12 cellular contexts compared by ENCODE assay signal in the genomic region with DNA sequence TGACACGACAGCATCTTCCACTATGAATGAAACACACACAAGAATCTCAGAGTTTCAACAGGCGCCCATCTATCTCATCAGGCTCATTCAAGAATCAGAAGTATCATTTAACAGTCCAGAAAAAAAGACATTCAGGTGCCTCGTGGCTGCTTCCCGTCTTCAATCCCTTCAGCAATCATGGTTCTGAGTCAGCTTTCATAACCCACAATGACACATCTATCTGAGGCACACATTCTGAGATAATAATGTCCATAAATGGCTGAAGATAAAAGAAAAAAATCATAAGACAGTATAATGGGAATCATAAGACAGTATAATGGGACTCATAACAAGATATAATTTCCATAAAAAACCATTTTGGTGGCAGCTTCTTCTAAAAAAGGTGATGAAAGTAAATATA. TPM values are rescaled to one million over a fixed set of nuclear protein-coding genes. Genes with fewer than 3 reads are reported as not detected.
DNase-seq lines count a peak whose midpoint lies in the region; ATAC-seq, FAIRE-seq and TF ChIP-seq lines count a peak whose summit lies in the region.
"Had no signal": no experiment of that assay in that cellular context is flagged by ENCODE, and none has a peak within 500 bp of the region (broad histone marks: within the 10 kb centered on the region; RNA-seq: fewer than 3 reads in every experiment).

No MANE protein-coding gene starts in this region.

- TF ChIP-seq CTCF in IMR-90 (conservative IDR thresholded peaks at IDR 0.05; ENCODE audit: low read depth, low read length) = no peak
- TF ChIP-seq CTCF in GM12878 (IDR thresholded peaks at IDR 0.05 in 2 of 3, conservative IDR thresholded peaks at IDR 0.05 in 1 of 3; ENCODE audit: control insufficient read depth in 2 of 3, extremely low read depth in 1 of 3, insufficient read depth in 1 of 3, low read depth in 3 of 3, low read length in 3 of 3) = no peak
- TF ChIP-seq CTCF in tibial nerve (IDR thresholded peaks at IDR 0.05) = no peak

- H3K14ac ChIP-seq in IMR-90 (replicated peaks; ENCODE audit: low read depth, low read length) = no peak overlapping the region

- intact Hi-C loops in activated CD4-positive, alpha-beta T cell treated with anti-CD3 and anti-CD28 coated beads for 36 hours (cut with DNase I, micrococcal nuclease) = no loop called here
- intact Hi-C loops in IMR-90 (cut with micrococcal nuclease) (no loop called here), GM12878 (cut with micrococcal nuclease; ENCODE audit: unreplicated experiment) (no loop called here)

- SMC1A ChIA-PET in GM12878 (lab: Charles Lee; ENCODE audit: uncharacterized antibody, unreplicated experiment) = interaction anchor here (1.3 kb wide), 2 partner anchors 22 to 28 kb away, joined by 3 read pairs; no protein-coding TSS in a partner anchor

- no peak for FAIRE-seq in GM12878 (lab: Jason Lieb, UNC)
- FAIRE-seq: G401.6 had no signal

- H2BK120ac ChIP-seq in IMR-90 (ENCODE audit: low read depth, low read length) = no peak overlapping the region

- no peak overlapping the region for H3K56ac ChIP-seq in IMR-90 (ENCODE audit: extremely low read depth, insufficient read depth, low read length)

- DNase-seq in activated CD4-positive, alpha-beta T cell treated with anti-CD3 and anti-CD28 coated beads for 36 hours = peak; percentile 34
- DNase-seq in activated CD4-positive, alpha-beta T cell treated with anti-CD3 and anti-CD28 coated beads, Interleukin-2, amount 50 U/mL, for 4 hours = no peak
- DNase-seq in IMR-90 = peak; percentile 90
- DNase-seq in GM12878 (ENCODE audit: low read depth, low spot score) = no peak
- DNase-seq in myocyte (ENCODE audit: low read depth) = peak; percentile 60
- no peak for DNase-seq in tibial nerve (ENCODE audit: low spot score in 2 of 2)
- DNase-seq: 8988T; effector CD4-positive, alpha-beta T cell; NCI-H1092 treated with DMSO at 0.1 percent for 48 hours had no signal

- no peak for TF ChIP-seq POLR2A in IMR-90 (IDR thresholded peaks at IDR 0.05; ENCODE audit: low read depth, low read length)
- TF ChIP-seq POLR2A in GM12878 (IDR thresholded peaks at IDR 0.05; ENCODE audit: low read depth, low read length) = no peak
- no peak for TF ChIP-seq POLR2A in tibial nerve (IDR thresholded peaks at IDR 0.05)

- no CpG with 5 or more reads among the region's 4 CpGs for whole genome bisulfite sequencing in IMR-90 (ENCODE audit: extremely low coverage in 2 of 2, insufficient read length in 1 of 2), 2 experiments
- WGBS in GM12878 (ENCODE audit: insufficient coverage, insufficient replicate concordance, low lambda C conversion rate, missing lambda C conversion rate) = 97% methylated on average over 4 of the region's 4 CpGs
- WGBS in tibial nerve, 2 donors = 82 to 84% methylated on average over 4 of the region's 4 CpGs

- peaks cover 2 to 12% of the 10 kb centered on the region in 2 experiments; a peak in 2 of 4 replicates for H3K79me1 ChIP-seq in IMR-90 (ENCODE audit: low read depth in 1 of 2, low read length in 2 of 2)

- no peak overlapping the region for H4K8ac ChIP-seq in IMR-90 (ENCODE audit: low read depth in 2 of 2, low read length in 2 of 2)

- no peaks in the 10 kb centered on the region for H3K36me3 ChIP-seq in IMR-90 (ENCODE audit: control insufficient read depth, insufficient read depth, low read length)
- H3K36me3 ChIP-seq in GM12878 (ENCODE audit: control insufficient read depth in 2 of 2, insufficient read depth in 2 of 2, low read length in 1 of 2) = peaks cover 4 to 18% of the 10 kb centered on the region in 2 experiments
- no peaks in the 10 kb centered on the region for H3K36me3 ChIP-seq in tibial nerve

- no TSS peak for BruUV-seq in IMR-90 (replicated peaks; lab: Mats Ljungman, UMichigan)
- no TSS peak for BruUV-seq in GM12878 (replicated peaks; lab: Mats Ljungman, UMichigan)

- H3K4me3 ChIP-seq in IMR-90 (ENCODE audit: insufficient read depth, low read depth, low read length) (no peak overlapping the region), GM12878 (no peak overlapping the region), tibial nerve (no peak overlapping the region)

- no peaks in the 10 kb centered on the region for H3K27me3 ChIP-seq in IMR-90 (ENCODE audit: control insufficient read depth, insufficient read depth, low read length)
- H3K27me3 ChIP-seq in GM12878 (replicated peaks in 1 of 2; ENCODE audit: control insufficient read depth in 2 of 2, insufficient read depth in 2 of 2, low read length in 1 of 2) = no peaks in the 10 kb centered on the region
- H3K27me3 ChIP-seq in tibial nerve = no peaks in the 10 kb centered on the region

- no peak overlapping the region for H3K4me3 Mint-ChIP-seq in activated CD4-positive, alpha-beta T cell treated with anti-CD3 and anti-CD28 coated beads for 36 hours

- no peak overlapping the region for H3K9ac ChIP-seq in IMR-90 (ENCODE audit: low read depth, low read length)
- no peak overlapping the region for H3K9ac ChIP-seq in GM12878 (ENCODE audit: control insufficient read depth, insufficient read depth, low read length)

- H3K4me1 ChIP-seq in IMR-90 (ENCODE audit: control insufficient read depth, insufficient read depth, low read length) (no peaks in the 10 kb centered on the region), GM12878 (ENCODE audit: control insufficient read depth, insufficient read depth, low read length) (peaks cover 11% of the 10 kb centered on the region), tibial nerve (no peaks in the 10 kb centered on the region)

- no peaks in the 10 kb centered on the region for H3K9me3 Mint-ChIP-seq in activated CD4-positive, alpha-beta T cell treated with anti-CD3 and anti-CD28 coated beads for 36 hours (ENCODE audit: low read depth)

- H3K4me1 Mint-ChIP-seq in activated CD4-positive, alpha-beta T cell treated with anti-CD3 and anti-CD28 coated beads for 36 hours = peaks cover 52% of the 10 kb centered on the region

- TF ChIP-seq EP300 in GM12878 (IDR thresholded peaks at IDR 0.05; ENCODE audit: borderline replicate concordance in 1 of 2, control insufficient read depth in 1 of 2, low read depth in 2 of 2, low read length in 2 of 2) (no peak), tibial nerve (IDR thresholded peaks at IDR 0.05) (no peak)

- no peak for TF ChIP-seq RAD21 in IMR-90 (IDR thresholded peaks at IDR 0.05; ENCODE audit: low read length)
- TF ChIP-seq RAD21 in GM12878 (IDR thresholded peaks at IDR 0.05; ENCODE audit: insufficient read depth, low read depth, low read length) = no peak

- no peaks in the 10 kb centered on the region for H3K9me1 ChIP-seq in IMR-90 (ENCODE audit: insufficient read depth, low read length)

- no peak overlapping the region for H3K4me2 ChIP-seq in IMR-90 (ENCODE audit: low read depth, low read length)
- no peak overlapping the region for H3K4me2 ChIP-seq in GM12878 (ENCODE audit: control insufficient read depth, insufficient read depth)

- no peak overlapping the region for H3K27ac ChIP-seq in IMR-90 (ENCODE audit: insufficient read depth, low read length)
- H3K27ac ChIP-seq in GM12878 (ENCODE audit: control insufficient read depth, insufficient read depth) = no peak overlapping the region
- no peak overlapping the region for H3K27ac ChIP-seq in tibial nerve

- dilution Hi-C loops in IMR-90 (cut with HindIII; ENCODE audit: low sequenced_read_pairs, unreplicated experiment) = no loop called here

- H2BK20ac ChIP-seq in IMR-90 (ENCODE audit: low read depth, low read length) = no peak overlapping the region

- H3K27me3 Mint-ChIP-seq in activated CD4-positive, alpha-beta T cell treated with anti-CD3 and anti-CD28 coated beads for 36 hours = no peaks in the 10 kb centered on the region

- H3K9me3 ChIP-seq in IMR-90 (ENCODE audit: control insufficient read depth, insufficient read depth, low read length) (no peaks in the 10 kb centered on the region; the same call in 1 of the 2 replicates), GM12878 (replicated peaks; ENCODE audit: control insufficient read depth, insufficient read depth, low read length) (peaks cover 1% of the 10 kb centered on the region; the same call in 1 of the 3 replicates), tibial nerve (no peaks in the 10 kb centered on the region)

- H3K36me3 Mint-ChIP-seq in activated CD4-positive, alpha-beta T cell treated with anti-CD3 and anti-CD28 coated beads for 36 hours (ENCODE audit: low read depth) = peaks cover 10% of the 10 kb centered on the region

- peak; percentile 89 for ATAC-seq in activated CD4-positive, alpha-beta T cell treated with anti-CD3 and anti-CD28 coated beads for 36 hours
- peak; percentile 71 for ATAC-seq in IMR-90 (ENCODE audit: low read depth)
- no peak for ATAC-seq in GM12878
- no peak for ATAC-seq in GM18498 (IDR thresholded peaks at IDR 0.05; ENCODE audit: unreplicated experiment)
- no peak for ATAC-seq in GM18873 (IDR thresholded peaks at IDR 0.05; ENCODE audit: low FRiP score, unreplicated experiment)

- H3K23ac ChIP-seq in IMR-90 (ENCODE audit: low read depth, low read length) = no peak overlapping the region

- RAD21 ChIA-PET in GM12878 (lab: Charles Lee; ENCODE audit: unreplicated experiment) = interaction anchor here (1.4 kb wide), 1 partner anchor 23 kb away, joined by 3 read pairs; no protein-coding TSS in a partner anchor

- H2BK15ac ChIP-seq in IMR-90 (ENCODE audit: low read depth, low read length) = no peak overlapping the region

- no peak overlapping the region for H2AFZ ChIP-seq in IMR-90 (replicated peaks; ENCODE audit: low read length, poor library complexity)
- no peak overlapping the region for H2AFZ ChIP-seq in GM12878 (ENCODE audit: control insufficient read depth, low read depth, low read length)

- H3K18ac ChIP-seq in IMR-90 (ENCODE audit: low read depth, low read length) = no peak overlapping the region

- H3K4ac ChIP-seq in IMR-90 (ENCODE audit: low read depth, low read length) = no peak overlapping the region

- POLR2A ChIA-PET in activated CD4-positive, alpha-beta T cell treated with anti-CD3 and anti-CD28 coated beads for 36 hours (lab: Charles Lee) = interaction anchor here (1.2 kb wide), 1 partner anchor 109 kb away, joined by 3 read pairs; no protein-coding TSS in a partner anchor
- POLR2A ChIA-PET in IMR-90 (lab: Charles Lee; ENCODE audit: unreplicated experiment) (no interaction called here), GM12878 (lab: Charles Lee) (interaction anchor here (1.1 kb wide), 1 partner anchor 10 kb away, joined by 3 read pairs; no protein-coding TSS in a partner anchor)

- no peaks in the 10 kb centered on the region for H4K20me1 ChIP-seq in IMR-90 (ENCODE audit: insufficient read depth, low read length)
- H4K20me1 ChIP-seq in GM12878 (ENCODE audit: control insufficient read depth, insufficient read depth) = no peaks in the 10 kb centered on the region

- in situ Hi-C loops in IMR-90 (cut with MboI; ENCODE audit: low sequenced_read_pairs) = no loop called here
- in situ Hi-C loops in GM12878 (cut with MboI) = no loop called here

- no peak overlapping the region for H2AK9ac ChIP-seq in IMR-90 (replicated peaks; ENCODE audit: low read depth, low read length, poor library complexity)

- H2BK5ac ChIP-seq in IMR-90 (ENCODE audit: low read depth, low read length, poor library complexity, severe bottlenecking) = no peak overlapping the region

- H3K27ac Mint-ChIP-seq in activated CD4-positive, alpha-beta T cell treated with anti-CD3 and anti-CD28 coated beads for 36 hours = peak overlapping the region; percentile 68

- peaks cover 93% of the 10 kb centered on the region for H3K79me2 ChIP-seq in GM12878 (ENCODE audit: control insufficient read depth, insufficient read depth, low read length)

- no peak overlapping the region for H4K5ac ChIP-seq in IMR-90 (ENCODE audit: low read depth, low read length)

- no peak overlapping the region for H4K91ac ChIP-seq in IMR-90 (ENCODE audit: insufficient read depth, low read depth, low read length)

- no peak overlapping the region for H2AK5ac ChIP-seq in IMR-90 (ENCODE audit: low read depth, low read length)

- CTCF ChIA-PET in activated CD4-positive, alpha-beta T cell treated with anti-CD3 and anti-CD28 coated beads for 36 hours (lab: Charles Lee) = interaction anchor here (0.7 to 0.8 kb wide), 3 partner anchors 11 to 117 kb away, joined by 3 read pairs; no protein-coding TSS in a partner anchor
- CTCF ChIA-PET in IMR-90 (lab: Yijun Ruan, JAX) (no interaction called here), GM12878 (lab: Yijun Ruan, JAX) (interaction anchor here (1.0 kb wide), 1 partner anchor 23 kb away, joined by 4 read pairs; no protein-coding TSS in a partner anchor)

RNA-seq across cellular contexts. Expression of gene TNIK, which starts 52.5 kb away (rescaled TPM):
- total RNA-seq in activated CD4-positive, alpha-beta T cell treated with anti-CD3 and anti-CD28 coated beads for 36 hours = 10 to 100 TPM; 28.8 to 34.2 TPM
- total RNA-seq in IMR-90 (2012; rRNA removed) (6.3 and 8.3 TPM in 2 replicates), GM12878 (2014; rRNA removed) (44.8 and 55.4 TPM in 2 replicates), GM12878 (2014; rRNA removed; fragmentation: Illumina TruSeq; extraction: Trizol) (51.6 and 52.1 TPM in 2 replicates), GM12878 (2021) (73.6 and 74.3 TPM in 2 replicates), myocyte (4.1 and 6.7 TPM in 2 replicates), tibial nerve (10 to 100 TPM in 1 of 4 donors, 1 to 10 TPM in 3; 5.4 to 11.1 (median 7.5) TPM)
- polyA plus RNA-seq in IMR-90 (2012; rRNA removed) (2.8 and 3.4 TPM in 2 replicates), GM12878 (2011; rRNA removed) (29.8 and 31.3 TPM in 2 replicates), GM12878 (2014; fragmentation: Illumina TruSeq; extraction: Trizol) (65.1 and 67.4 TPM in 2 replicates), GM12878 (2014; fragmentation: Nextera tagmentation; extraction: Ambion mirVana) (10 to 100 TPM; 13.9 to 15.9 TPM), GM12878 (2014; rRNA removed) (35.3 and 39.5 TPM in 2 replicates), GM12878 (2016; fragmentation: Nextera tagmentation; extraction: Ambion mirVana) (10 to 100 TPM; 53.5 to 63.5 TPM)
- 1.2 TPM in 2 replicates for polyA plus RNA-seq in IMR-90 (2012; cell fraction: cytosol; rRNA removed)
- polyA plus RNA-seq in IMR-90 (2012; cell fraction: nucleus; rRNA removed; ENCODE audit: low replicate concordance) = 1.6 and 12.3 TPM in 2 replicates
- total RNA-seq in GM12878 (2013; cell fraction: nucleolus; rRNA removed) = 150 and 178 TPM in 2 replicates
- 34.0 TPM for polyA plus RNA-seq in GM12878 (2011; ENCODE audit: low read depth)
- polyA plus RNA-seq in GM12878 (2011; cell fraction: cytosol; rRNA removed) = 13.9 and 16.5 TPM in 2 replicates
- 56.3 and 56.8 TPM in 2 replicates for polyA plus RNA-seq in GM12878 (2011; cell fraction: nucleus; rRNA removed)
- 54.7 and 56.7 TPM in 2 replicates for polyA plus RNA-seq in GM12878 (2012)
- polyA minus RNA-seq in GM12878 (2011; rRNA and poly(A)+ RNA removed) = 49.2 and 55.0 TPM in 2 replicates
- 11.8 and 14.1 TPM in 2 replicates for polyA minus RNA-seq in GM12878 (2011; cell fraction: cytosol; rRNA and poly(A)+ RNA removed)
- polyA minus RNA-seq in GM12878 (2011; cell fraction: nucleus; rRNA and poly(A)+ RNA removed) = 87.8 and 130 TPM in 2 replicates
- 3.4 TPM for polyA plus RNA-seq in myocyte (2012)

Comparison
In these comparisons a context has a peak if more than half of its experiments do, and no peak if none do; other contexts are left out.
1. DNase-seq: peak in activated CD4-positive, alpha-beta T cell treated with anti-CD3 and anti-CD28 coated beads for 36 hours (single experiment), IMR-90 (single experiment) and myocyte (single experiment); none in activated CD4-positive, alpha-beta T cell treated with anti-CD3 and anti-CD28 coated beads, Interleukin-2, amount 50 U/mL, for 4 hours (0 of 2), GM12878 (single experiment) and tibial nerve (0 of 2).
2. ATAC-seq: peak in activated CD4-positive, alpha-beta T cell treated with anti-CD3 and anti-CD28 coated beads for 36 hours (single experiment) and IMR-90 (single experiment); none in GM12878 (single experiment), GM18498 (single experiment) and GM18873 (single experiment).